In the genomic region with DNA sequence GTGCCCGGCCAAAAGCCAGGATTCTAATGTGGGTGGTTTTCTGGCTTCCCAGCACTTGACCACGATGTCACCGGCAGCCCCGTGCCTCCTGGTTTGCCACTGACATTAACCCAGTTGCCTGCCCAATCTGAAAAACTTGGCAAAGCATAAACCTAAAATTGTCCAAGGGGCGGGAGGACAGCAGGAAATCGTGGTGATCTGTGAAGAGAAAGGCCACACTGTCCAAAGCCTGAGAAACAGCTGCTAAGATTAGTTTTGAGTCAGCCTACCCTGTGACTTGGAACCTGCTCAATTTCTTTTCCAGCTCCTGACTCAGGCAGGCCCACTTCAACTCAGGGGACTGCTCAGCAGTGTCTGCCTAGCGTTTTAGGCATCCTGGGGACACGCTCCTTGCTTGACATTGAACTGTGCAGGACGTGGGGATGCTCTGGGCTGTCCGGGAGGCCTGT, we compare ENCODE assay signal across 10 cellular contexts. TPM values are rescaled to one million over a fixed set of nuclear protein-coding genes. Genes with fewer than 3 reads are reported as not detected.
DNase-seq lines count a peak whose midpoint lies in the region; ATAC-seq and TF ChIP-seq lines count a peak whose summit lies in the region.
"Had no signal": no experiment of that assay in that cellular context is flagged by ENCODE, and none has a peak within 500 bp of the region (broad histone marks: within the 10 kb centered on the region; RNA-seq: fewer than 3 reads in every experiment).

No MANE protein-coding gene starts in this region.

- H3K27ac Mint-ChIP-seq in chondrocyte (ENCODE audit: unreplicated experiment), result peak overlapping the region; percentile 100
- peak overlapping the region in 2 of 7 donors; percentile 40 for H3K27ac Mint-ChIP-seq in CD14-positive monocyte

- peaks cover 10% of the 10 kb centered on the region for H3K36me3 Mint-ChIP-seq in chondrocyte (ENCODE audit: low read depth)
- peaks cover 23 to 35% of the 10 kb centered on the region in 2 donors for H3K36me3 Mint-ChIP-seq in CD14-positive monocyte

- peak; percentile 87 for ATAC-seq in left lobe of liver
- ATAC-seq in HG02759 (IDR thresholded peaks at IDR 0.05; ENCODE audit: unreplicated experiment), result no peak
- ATAC-seq in GM19324 (IDR thresholded peaks at IDR 0.05; ENCODE audit: low FRiP score, unreplicated experiment), result no peak

- H3K27me3 Mint-ChIP-seq in chondrocyte (ENCODE audit: low read depth) (no peaks in the 10 kb centered on the region), CD14-positive monocyte (ENCODE audit: low read depth in 3 of 3) (no peaks in the 10 kb centered on the region)

- H3K4me1 Mint-ChIP-seq in chondrocyte (ENCODE audit: low read depth) (peaks cover 48% of the 10 kb centered on the region), CD14-positive monocyte (peaks cover 1% of the 10 kb centered on the region)

- TF ChIP-seq CTCF in chondrocyte (IDR thresholded peaks at IDR 0.05) (no peak), CD14-positive monocyte (IDR thresholded peaks at IDR 0.05) (no peak)

- DNase-seq in HK-2 (ENCODE audit: unreplicated experiment) (peak; percentile 46), chondrocyte (ENCODE audit: low spot score) (no peak), left lobe of liver (ENCODE audit: low spot score) (peak; percentile 80), substantia nigra (lab: John Stamatoyannopoulos, UW) (peak in 9 of 49 donors; percentile 4 to 61 (median 25)), SW480 (ENCODE audit: low spot score) (no peak), CD14-positive monocyte (ENCODE audit: low spot score) (no peak)
- DNase-seq: hippocampal formation, NCI-H69 had no signal

- H3K9me3 Mint-ChIP-seq in chondrocyte (ENCODE audit: low read depth) (no peaks in the 10 kb centered on the region), CD14-positive monocyte (peaks cover 0 to 5% (median 0%) of the 10 kb centered on the region in 7 donors)

- H3K4me3 Mint-ChIP-seq in chondrocyte (ENCODE audit: unreplicated experiment) (peak overlapping the region; percentile 44), CD14-positive monocyte (no peak overlapping the region)

- intact Hi-C loops in CD14-positive monocyte (cut with micrococcal nuclease), result no loop called here

- H3K27ac ChIP-seq in substantia nigra (ENCODE audit: low read depth, low read length, poor library complexity, severe bottlenecking), result peak overlapping the region; percentile 26

RNA-seq across cellular contexts. Expression of a gene that starts 8.2 kb away (rescaled TPM):
- total RNA-seq in chondrocyte (0.25 TPM in 1 of 3 replicates, not detected in the others), left lobe of liver (1,408 TPM)
- polyA plus RNA-seq in CD14-positive monocyte, result not detected

RNA-seq across cellular contexts. Expression of a gene that starts 10.0 kb away (rescaled TPM):
- total RNA-seq in chondrocyte, result 12.3 to 15.5 TPM (median 14.6 TPM) in 3 replicates
- 9.4 TPM for total RNA-seq in left lobe of liver
- polyA plus RNA-seq in CD14-positive monocyte, result 1 to 10 TPM; 4.1 to 4.2 TPM

RNA-seq across cellular contexts. Expression of a gene that starts 10.4 kb away (rescaled TPM):
- 109 to 163 TPM (median 155 TPM) in 3 replicates for total RNA-seq in chondrocyte
- 29.3 TPM for total RNA-seq in left lobe of liver
- 10 to 100 TPM; 31.6 to 59.3 TPM for polyA plus RNA-seq in CD14-positive monocyte

Comparison
In these comparisons a context has a peak if more than half of its experiments do, and no peak if none do; other contexts are left out.
1. DNase-seq: peak in HK-2 (single experiment) and left lobe of liver (single experiment); none in chondrocyte (single experiment), SW480 (single experiment) and CD14-positive monocyte (single experiment).
2. RNA of a gene that starts 8.2 kb away (total RNA-seq): 1,408 TPM in left lobe of liver (single experiment); 0.25 TPM in chondrocyte; every median in the first group is over 1,000 times any median in the second.